ENCODE assay signal across 8 cellular contexts in the genomic region with DNA sequence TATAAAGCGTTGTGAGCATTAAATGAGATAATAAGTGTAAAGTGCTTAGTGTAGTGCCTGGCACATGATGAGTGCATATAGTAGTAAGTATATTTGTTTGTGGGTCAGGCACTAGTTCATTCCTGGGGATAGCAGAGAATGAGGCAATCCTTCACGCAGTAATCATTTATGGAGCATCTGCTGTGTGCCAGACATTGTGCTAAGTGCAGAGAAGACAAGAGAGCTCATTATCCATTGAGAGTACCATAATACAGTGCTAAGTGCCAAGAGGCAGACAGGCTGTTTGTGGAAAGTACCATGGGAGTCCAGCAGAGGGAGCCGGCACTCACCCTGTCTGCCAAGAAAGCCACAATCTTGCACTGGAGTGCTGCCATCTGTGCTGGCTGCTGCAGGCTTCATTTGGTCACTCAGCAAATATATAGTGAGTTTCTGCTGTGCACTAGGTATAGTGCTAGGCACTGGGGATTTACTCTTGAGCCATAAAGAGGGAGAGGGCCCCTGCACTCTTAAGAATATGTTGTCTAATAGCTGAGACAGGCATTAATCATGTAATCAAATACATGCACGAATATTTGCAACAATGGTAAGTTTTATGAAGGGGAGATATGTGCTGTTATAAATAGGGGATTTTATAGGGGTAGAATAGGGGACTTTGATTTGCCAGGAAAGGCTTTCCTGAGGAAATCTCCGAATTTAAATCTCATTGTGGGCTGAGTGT. TPM values are rescaled to one million over a fixed set of nuclear protein-coding genes. Genes with fewer than 3 reads are reported as not detected.
DNase-seq lines count a peak whose midpoint lies in the region; ATAC-seq, FAIRE-seq and TF ChIP-seq lines count a peak whose summit lies in the region.

No MANE protein-coding gene starts in this region.

- H3K4me2 ChIP-seq in A549: no peak overlapping the region

- CTCF ChIA-PET in A549 (lab: Yijun Ruan, JAX): interaction anchor here (0.6 to 10.1 kb wide), 21 partner anchors 8 to 382 kb away, joined by 3 to 120 read pairs (median 4); partner anchors contain the start of genes BLCAP, MROH8, RBL1 and RPN2

- 0 out of 5 replicates have a peak, but pooled peaks have one; percentile 13 to 16 for TF ChIP-seq RAD21 in A549 (conservative IDR thresholded peaks at IDR 0.05 in 1 of 2, IDR thresholded peaks at IDR 0.05 in 1 of 2)

- H3K4me3 ChIP-seq in A549 (no peak overlapping the region), cardiac muscle cell (no peak overlapping the region), vagina (no peak overlapping the region)

- no peaks in the 10 kb centered on the region for H3K27me3 ChIP-seq in cardiac muscle cell
- no peaks in the 10 kb centered on the region for H3K27me3 ChIP-seq in vagina

- WGBS in A549 (ENCODE audit: missing lambda C conversion rate): 51% methylated on average over 5 of the region's 5 CpGs

- no peak for TF ChIP-seq EP300 in A549 (IDR thresholded peaks at IDR 0.05)

- intact Hi-C loops in vagina (cut with DNase I): no loop called here

- peak; percentile 76 for TF ChIP-seq CTCF in A549 (IDR thresholded peaks at IDR 0.05)
- TF ChIP-seq CTCF in cardiac muscle cell (IDR thresholded peaks at IDR 0.05; ENCODE audit: low read depth, low read length): peak; percentile 94
- peak; percentile 65 to 85 (median 71) for TF ChIP-seq CTCF in vagina (IDR thresholded peaks at IDR 0.05)

- H3K27ac ChIP-seq in A549 (no peak overlapping the region), cardiac muscle cell (no peak overlapping the region), vagina (no peak overlapping the region)

- H3K36me3 ChIP-seq in cardiac muscle cell (no peaks in the 10 kb centered on the region), vagina (peaks cover 0 to 12% of the 10 kb centered on the region in 2 donors)

- DNase-seq in A549 (ENCODE audit: low read depth in 1 of 2, low spot score in 1 of 2) (peak; percentile 75 to 82), NCI-H1417 treated with DMSO at 0.1 percent for 48 hours (lab: John Stamatoyannopoulos, UW) (peak; percentile 41), T follicular helper cell (ENCODE audit: low read depth) (peak; percentile 52), cardiac muscle cell (ENCODE audit: low read depth in 1 of 2, low spot score in 1 of 2) (peak; percentile 82 to 95), pulmonary artery endothelial cell (ENCODE audit: low read depth, low spot score) (peak; percentile 53), vagina (ENCODE audit: extremely low spot score in 2 of 2) (no peak)
- DNase-seq in activated naive CD8-positive, alpha-beta T cell treated with anti-CD3 and anti-CD28 coated beads, Interleukin-2, amount 50 U/mL, for 16 hours (ENCODE audit: low read depth, low spot score): peak; percentile 17

- ATAC-seq in A549: peak; percentile 91 to 94
- peak; percentile 70 for ATAC-seq in GM18867 (IDR thresholded peaks at IDR 0.05; ENCODE audit: unreplicated experiment)

- no peak for FAIRE-seq in A549 (lab: Jason Lieb, UNC)

- H3K4me1 ChIP-seq in A549: peaks cover 3% of the 10 kb centered on the region; the same call in 1 of the 3 replicates
- no peaks in the 10 kb centered on the region for H3K4me1 ChIP-seq in cardiac muscle cell (ENCODE audit: low read depth)
- peaks cover 23% of the 10 kb centered on the region for H3K4me1 ChIP-seq in vagina

- H3K9me3 ChIP-seq in A549 (no peaks in the 10 kb centered on the region), cardiac muscle cell (ENCODE audit: low read depth) (no peaks in the 10 kb centered on the region), vagina (no peaks in the 10 kb centered on the region)

- POLR2A ChIA-PET in A549 (lab: Yijun Ruan, JAX): interaction anchor here (1.9 kb wide), 1 partner anchor 14 kb away, joined by 6 read pairs; the partner anchor contains the start of gene RPN2

- TF ChIP-seq POLR2A in A549 (IDR thresholded peaks at IDR 0.05; ENCODE audit: low read length) (no peak), vagina (IDR thresholded peaks at IDR 0.05) (no peak)

TF ChIP-seq in A549, 52 proteins besides CTCF, POLR2A, EP300 and RAD21:
- TF ChIP-seq SMC3 (IDR thresholded peaks at IDR 0.05): peak; percentile 30; the same call in 1 of the 3 replicates
- no peak for TF ChIP-seq FOSB (CRISPR knock-in tag; IDR thresholded peaks at IDR 0.05)
TF ChIP-seq in A549: peak in this region for 1.

RNA-seq across cellular contexts. Expression of gene MROH8, which starts 12.9 kb away (rescaled TPM):
- polyA plus RNA-seq in A549 (2011; rRNA removed) (3.3 and 3.9 TPM in 2 replicates), A549 (2017; fragmentation: RNase III; extraction: RNeasy Plus Mini Kit Qiagen cat#74134 plus additional on column Dnase treatment) (1.3 to 1.8 TPM (median 1.4 TPM) in 3 replicates), cardiac muscle cell (12.1 and 13.3 TPM in 2 replicates)
- polyA plus RNA-seq in A549 (2012; cell fraction: cytosol; rRNA removed): 1.0 TPM in 2 replicates
- polyA plus RNA-seq in A549 (2012; cell fraction: nucleus; rRNA removed): 0.72 and 1.0 TPM in 2 replicates
- polyA minus RNA-seq in A549 (2011; rRNA and poly(A)+ RNA removed): 1.4 TPM in 2 replicates
- total RNA-seq in cardiac muscle cell (5.8 and 7.8 TPM in 2 replicates), pulmonary artery endothelial cell (0.28 and 0.86 TPM in 2 replicates), vagina (1.5 TPM)

RNA-seq across cellular contexts. Expression of gene RPN2, which starts 13.2 kb away (rescaled TPM):
- polyA plus RNA-seq in A549 (2011; rRNA removed) (391 and 485 TPM in 2 replicates), A549 (2017; fragmentation: RNase III; extraction: RNeasy Plus Mini Kit Qiagen cat#74134 plus additional on column Dnase treatment) (282 to 292 TPM (median 288 TPM) in 3 replicates), cardiac muscle cell (208 and 259 TPM in 2 replicates)
- 260 and 323 TPM in 2 replicates for polyA plus RNA-seq in A549 (2012; cell fraction: cytosol; rRNA removed)
- polyA plus RNA-seq in A549 (2012; cell fraction: nucleus; rRNA removed): 384 and 411 TPM in 2 replicates
- polyA minus RNA-seq in A549 (2011; rRNA and poly(A)+ RNA removed): 324 and 365 TPM in 2 replicates
- total RNA-seq in cardiac muscle cell (150 and 201 TPM in 2 replicates), pulmonary artery endothelial cell (200 and 269 TPM in 2 replicates), vagina (103 TPM)

Comparison
In these comparisons a context has a peak if more than half of its experiments do, and no peak if none do; other contexts are left out.
1. DNase-seq: peak in A549 (2 of 2), NCI-H1417 treated with DMSO at 0.1 percent for 48 hours (single experiment), T follicular helper cell (single experiment), activated naive CD8-positive, alpha-beta T cell treated with anti-CD3 and anti-CD28 coated beads, Interleukin-2, amount 50 U/mL, for 16 hours (single experiment), cardiac muscle cell (2 of 2) and pulmonary artery endothelial cell (single experiment); none in vagina (0 of 2).
2. Peak in every context shown above with its lines, with median percentiles within 50 percentile points of each other: CTCF ChIP-seq.